ENCODE assay signal across 23 cellular contexts in the genomic region with DNA sequence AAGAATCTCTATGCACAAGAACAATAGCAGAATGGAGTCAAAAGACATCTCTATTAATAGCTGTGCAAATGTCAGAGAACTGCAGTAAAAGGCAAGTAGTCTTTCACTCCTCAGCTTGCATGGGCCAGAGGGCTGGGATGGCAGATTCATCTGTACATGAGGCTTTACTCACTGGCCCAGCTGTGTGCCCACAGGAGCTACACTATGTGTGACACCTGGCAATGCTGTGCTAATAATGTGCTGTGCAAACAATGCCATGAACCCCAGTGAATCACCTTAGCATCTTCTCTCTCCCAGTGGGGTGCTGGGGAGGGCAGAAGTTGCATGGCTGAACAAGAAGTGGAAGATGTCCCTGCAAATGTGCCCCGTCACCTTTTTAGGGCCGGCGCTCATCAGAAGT.
A peak's percentile ranks its signal among the peaks of the same experiment; 100 is the strongest.
DNase-seq lines count a peak whose midpoint lies in the region; ATAC-seq lines count a peak whose summit lies in the region.
"Had no signal": no experiment of that assay in that cellular context is flagged by ENCODE, and none has a peak within 500 bp of the region (broad histone marks: within the 10 kb centered on the region; RNA-seq: fewer than 3 reads in every experiment).

No MANE protein-coding gene starts in this region.

- peaks cover 2% of the 10 kb centered on the region for H3K27me3 Mint-ChIP-seq in activated CD4-positive, alpha-beta T cell treated with anti-CD3 and anti-CD28 coated beads, Interleukin-2, amount 10 ng/mL, durations not matched to agents 24 days and 14 days

- ATAC-seq in HG02981 (IDR thresholded peaks at IDR 0.05; ENCODE audit: unreplicated experiment) = no peak
- ATAC-seq: HepG2, K562, PC-3 had no signal

- peaks cover 45% of the 10 kb centered on the region for H3K4me1 ChIP-seq in muscle layer of colon (ENCODE audit: insufficient read depth, low read length)
- H3K4me1 ChIP-seq: BLaER1 had no signal

- no peaks in the 10 kb centered on the region for H3K9me3 ChIP-seq in muscle layer of colon (ENCODE audit: low read length)
- H3K9me3 ChIP-seq: BLaER1, SK-N-SH had no signal

- no peak overlapping the region for H3K27ac Mint-ChIP-seq in activated CD4-positive, alpha-beta T cell treated with anti-CD3 and anti-CD28 coated beads, Interleukin-2, amount 10 ng/mL, durations not matched to agents 24 days and 14 days
- H3K27ac Mint-ChIP-seq: CD4-positive, alpha-beta memory T cell had no signal

- no peak overlapping the region for H3K9ac ChIP-seq in muscle layer of colon (ENCODE audit: low read length)
- H3K9ac ChIP-seq: BLaER1, SK-N-SH had no signal

- peaks cover 7% of the 10 kb centered on the region for H3K9me3 Mint-ChIP-seq in activated CD4-positive, alpha-beta T cell treated with anti-CD3 and anti-CD28 coated beads, Interleukin-2, amount 10 ng/mL, durations not matched to agents 24 days and 14 days

- intact Hi-C loops in activated CD4-positive, alpha-beta T cell treated with anti-CD3 and anti-CD28 coated beads, Interleukin-2, amount 10 ng/mL, durations not matched to agents 24 days and 14 days (cut with micrococcal nuclease) = loop anchor here (5.0 kb wide), 3 partner anchors 43 to 453 kb away; no protein-coding TSS in a partner anchor

- peaks cover 22% of the 10 kb centered on the region for H3K4me1 Mint-ChIP-seq in activated CD4-positive, alpha-beta T cell treated with anti-CD3 and anti-CD28 coated beads, Interleukin-2, amount 10 ng/mL, durations not matched to agents 24 days and 14 days
- H3K4me1 Mint-ChIP-seq: CD4-positive, alpha-beta memory T cell had no signal

- no peak overlapping the region for H3K4me3 Mint-ChIP-seq in activated CD4-positive, alpha-beta T cell treated with anti-CD3 and anti-CD28 coated beads, Interleukin-2, amount 10 ng/mL, durations not matched to agents 24 days and 14 days
- H3K4me3 Mint-ChIP-seq: CD4-positive, alpha-beta memory T cell had no signal

- no peak overlapping the region for H3K4me3 ChIP-seq in muscle layer of colon (ENCODE audit: low read depth in 1 of 2, low read length in 2 of 2)
- H3K4me3 ChIP-seq: BLaER1, K562 had no signal

- DNase-seq in activated CD4-positive, alpha-beta T cell treated with anti-CD3 and anti-CD28 coated beads, Interleukin-2, amount 10 ng/mL, durations not matched to agents 24 days and 14 days = peak; percentile 49
- DNase-seq in activated CD4-positive, alpha-beta T cell treated with anti-CD3 and anti-CD28 coated beads for 48 hours = no peak
- DNase-seq in NCI-H69 (lab: John Stamatoyannopoulos, UW) (peak; percentile 78), SK-N-DZ (ENCODE audit: low spot score) (no peak), medulla oblongata (ENCODE audit: extremely low spot score) (no peak)
- DNase-seq: ACHN; CD4-positive, alpha-beta memory T cell; EL; GF-D8; NCI-H1092 treated with DMSO at 0.1 percent for 48 hours; NCI-H1694 treated with DMSO at 0.1 percent for 48 hours; NCI-H2081 treated with DMSO at 0.1 percent for 48 hours; NCI-H446 treated with DMSO at 0.1 percent for 48 hours; NCI-H82; PC-3; SHP77 treated with DMSO at 0.1 percent for 48 hours; SK-N-SH; T-helper 2 cell had no signal

- no peaks in the 10 kb centered on the region for H3K36me3 ChIP-seq in muscle layer of colon (ENCODE audit: insufficient read depth, low read length)
- H3K36me3 ChIP-seq: BLaER1 had no signal

- H3K36me3 Mint-ChIP-seq in activated CD4-positive, alpha-beta T cell treated with anti-CD3 and anti-CD28 coated beads, Interleukin-2, amount 10 ng/mL, durations not matched to agents 24 days and 14 days (ENCODE audit: low read depth) = peaks cover 2% of the 10 kb centered on the region
- H3K36me3 Mint-ChIP-seq: CD4-positive, alpha-beta memory T cell had no signal

- H3K27me3 ChIP-seq in muscle layer of colon (ENCODE audit: control insufficient read depth in 1 of 2, insufficient read depth in 2 of 2, low read length in 2 of 2) = no peaks in the 10 kb centered on the region
- H3K27me3 ChIP-seq: BLaER1 had no signal

- peak overlapping the region; percentile 61 for H3K27ac ChIP-seq in muscle layer of colon (ENCODE audit: low read depth, low read length)
- H3K27ac ChIP-seq: BLaER1 had no signal

Comparison
In these comparisons a context has a peak if more than half of its experiments do, and no peak if none do; other contexts are left out.
1. DNase-seq: peak in activated CD4-positive, alpha-beta T cell treated with anti-CD3 and anti-CD28 coated beads, Interleukin-2, amount 10 ng/mL, durations not matched to agents 24 days and 14 days (single experiment) and NCI-H69 (single experiment); none in activated CD4-positive, alpha-beta T cell treated with anti-CD3 and anti-CD28 coated beads for 48 hours (single experiment), SK-N-DZ (single experiment) and medulla oblongata (single experiment).